ENCODE assay signal across 1 cellular context in genomic region chr20:63882257-63883208, GRCh38.
TF ChIP-seq lines count a peak whose summit lies in the region.

No MANE protein-coding gene starts in this region.

TF ChIP-seq in HepG2, 621 proteins besides CTCF, POLR2A, EP300 and RAD21 (continues in another document):
- TF ChIP-seq ZNF468 (CRISPR knock-in tag; IDR thresholded peaks at IDR 0.05) = no peak
- TF ChIP-seq ZNF496 (CRISPR knock-in tag; IDR thresholded peaks at IDR 0.05; ENCODE audit: insufficient replicate concordance) = no peak
- TF ChIP-seq ZNF776 (CRISPR knock-in tag; IDR thresholded peaks at IDR 0.05) = no peak
- TF ChIP-seq CHCHD3 (CRISPR knock-in tag; IDR thresholded peaks at IDR 0.05) = no peak
- TF ChIP-seq ZNF652 (CRISPR knock-in tag; IDR thresholded peaks at IDR 0.05; ENCODE audit: borderline replicate concordance, low read depth) = no peak
- TF ChIP-seq ZNF292 (CRISPR knock-in tag; IDR thresholded peaks at IDR 0.05; ENCODE audit: borderline replicate concordance, low read depth) = no peak
- no peak for TF ChIP-seq ZNF24 (IDR thresholded peaks at IDR 0.05)
- no peak for TF ChIP-seq ATF3 (CRISPR knock-in tag; IDR thresholded peaks at IDR 0.05)
- no peak for TF ChIP-seq ISX (CRISPR knock-in tag; conservative IDR thresholded peaks at IDR 0.05)
- TF ChIP-seq HNRNPL (IDR thresholded peaks at IDR 0.05; ENCODE audit: low read depth, low read length) = 0 out of 2 replicates have a peak, but pooled peaks have one; percentile 33
- TF ChIP-seq GABPB1 (CRISPR knock-in tag; IDR thresholded peaks at IDR 0.05) = no peak
- TF ChIP-seq ZNF260 (CRISPR knock-in tag; IDR thresholded peaks at IDR 0.05; ENCODE audit: borderline replicate concordance, low read depth) = no peak
- TF ChIP-seq ZFP91 (CRISPR knock-in tag; IDR thresholded peaks at IDR 0.05; ENCODE audit: borderline replicate concordance) = 0 out of 2 replicates have a peak, but pooled peaks have one; percentile 14
- TF ChIP-seq ZNF18 (CRISPR knock-in tag; IDR thresholded peaks at IDR 0.05; ENCODE audit: insufficient replicate concordance) = no peak
- peak; percentile 4 for TF ChIP-seq ZNF883 (CRISPR knock-in tag; IDR thresholded peaks at IDR 0.05; ENCODE audit: not compliant biosample characterization)
- no peak for TF ChIP-seq PREB (CRISPR knock-in tag; IDR thresholded peaks at IDR 0.05)
- TF ChIP-seq MXD1 (CRISPR knock-in tag; IDR thresholded peaks at IDR 0.05) = no peak
- TF ChIP-seq MBD4 (IDR thresholded peaks at IDR 0.05; ENCODE audit: borderline replicate concordance, low read length) = no peak
- TF ChIP-seq ZNF230 (CRISPR knock-in tag; IDR thresholded peaks at IDR 0.05) = no peak
- no peak for TF ChIP-seq GPN1 (CRISPR knock-in tag; IDR thresholded peaks at IDR 0.05; ENCODE audit: borderline replicate concordance)
- TF ChIP-seq HMGXB4 (CRISPR knock-in tag; IDR thresholded peaks at IDR 0.05; ENCODE audit: borderline replicate concordance in 1 of 2, low read depth in 1 of 2) = no peak
- no peak for TF ChIP-seq MIXL1 (CRISPR knock-in tag; IDR thresholded peaks at IDR 0.05)
- TF ChIP-seq ZNF264 (CRISPR knock-in tag; IDR thresholded peaks at IDR 0.05) = no peak
- no peak for TF ChIP-seq ZBTB33 (CRISPR knock-in tag; IDR thresholded peaks at IDR 0.05)
- no peak for TF ChIP-seq ZFP41 (CRISPR knock-in tag; IDR thresholded peaks at IDR 0.05; ENCODE audit: borderline replicate concordance)
- TF ChIP-seq DBP (CRISPR knock-in tag; IDR thresholded peaks at IDR 0.05; ENCODE audit: not compliant biosample characterization) = no peak
- peak; percentile 18; the same call in 1 of the 2 replicates for TF ChIP-seq ZNF263 (CRISPR knock-in tag; IDR thresholded peaks at IDR 0.05)
- TF ChIP-seq ZNF276 (CRISPR knock-in tag; IDR thresholded peaks at IDR 0.05; ENCODE audit: low read depth) = no peak
- no peak for TF ChIP-seq ZNF687 (CRISPR knock-in tag; IDR thresholded peaks at IDR 0.05)
- TF ChIP-seq KDM5B (CRISPR knock-in tag; IDR thresholded peaks at IDR 0.05; ENCODE audit: borderline replicate concordance) = 0 out of 2 replicates have a peak, but pooled peaks have one; percentile 15
- TF ChIP-seq HOXA3 (CRISPR knock-in tag; IDR thresholded peaks at IDR 0.05) = no peak
- TF ChIP-seq ZC3H4 (CRISPR knock-in tag; IDR thresholded peaks at IDR 0.05; ENCODE audit: borderline replicate concordance) = no peak
- no peak for TF ChIP-seq ZBTB26 (CRISPR knock-in tag; IDR thresholded peaks at IDR 0.05; ENCODE audit: borderline replicate concordance)
- TF ChIP-seq AGO2 (optimal IDR thresholded peaks at IDR 0.05; ENCODE audit: low read depth, low read length) = peak; percentile 75
- no peak for TF ChIP-seq MEF2D (CRISPR knock-in tag; IDR thresholded peaks at IDR 0.05)
- TF ChIP-seq ARNTL (CRISPR knock-in tag; IDR thresholded peaks at IDR 0.05) = no peak
- no peak for TF ChIP-seq KDM5A (IDR thresholded peaks at IDR 0.05; ENCODE audit: borderline replicate concordance, low read length)
- no peak for TF ChIP-seq AFF4 (CRISPR knock-in tag; IDR thresholded peaks at IDR 0.05)
- TF ChIP-seq ZNF530 (CRISPR knock-in tag; IDR thresholded peaks at IDR 0.05; ENCODE audit: low read depth) = no peak
